In the genomic region with DNA sequence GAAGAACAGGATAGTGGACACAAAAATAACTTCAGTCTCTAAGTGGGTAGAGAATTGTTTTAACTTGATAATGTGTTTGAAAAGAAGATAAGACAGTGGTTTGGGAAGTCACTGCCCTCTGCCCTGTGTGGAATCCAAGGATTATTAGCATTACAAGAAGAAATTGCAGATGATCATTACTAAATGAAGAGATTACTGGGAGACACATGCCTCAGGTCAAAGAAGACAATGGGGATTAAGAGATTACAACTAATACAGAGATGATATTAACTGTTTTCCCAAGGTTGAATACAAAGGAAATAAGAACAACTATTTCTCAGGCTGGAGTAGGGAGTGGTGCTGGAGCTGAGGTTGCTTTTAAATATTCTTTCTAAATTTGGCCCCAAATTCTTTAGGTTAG, we compare ENCODE assay signal across 1 cellular context.
TF ChIP-seq lines count a peak whose summit lies in the region.

No MANE protein-coding gene starts in this region.

TF ChIP-seq in GM23338, 12 proteins besides CTCF, POLR2A, EP300 and RAD21 (continued from another document):
- TF ChIP-seq, protein P1, sequence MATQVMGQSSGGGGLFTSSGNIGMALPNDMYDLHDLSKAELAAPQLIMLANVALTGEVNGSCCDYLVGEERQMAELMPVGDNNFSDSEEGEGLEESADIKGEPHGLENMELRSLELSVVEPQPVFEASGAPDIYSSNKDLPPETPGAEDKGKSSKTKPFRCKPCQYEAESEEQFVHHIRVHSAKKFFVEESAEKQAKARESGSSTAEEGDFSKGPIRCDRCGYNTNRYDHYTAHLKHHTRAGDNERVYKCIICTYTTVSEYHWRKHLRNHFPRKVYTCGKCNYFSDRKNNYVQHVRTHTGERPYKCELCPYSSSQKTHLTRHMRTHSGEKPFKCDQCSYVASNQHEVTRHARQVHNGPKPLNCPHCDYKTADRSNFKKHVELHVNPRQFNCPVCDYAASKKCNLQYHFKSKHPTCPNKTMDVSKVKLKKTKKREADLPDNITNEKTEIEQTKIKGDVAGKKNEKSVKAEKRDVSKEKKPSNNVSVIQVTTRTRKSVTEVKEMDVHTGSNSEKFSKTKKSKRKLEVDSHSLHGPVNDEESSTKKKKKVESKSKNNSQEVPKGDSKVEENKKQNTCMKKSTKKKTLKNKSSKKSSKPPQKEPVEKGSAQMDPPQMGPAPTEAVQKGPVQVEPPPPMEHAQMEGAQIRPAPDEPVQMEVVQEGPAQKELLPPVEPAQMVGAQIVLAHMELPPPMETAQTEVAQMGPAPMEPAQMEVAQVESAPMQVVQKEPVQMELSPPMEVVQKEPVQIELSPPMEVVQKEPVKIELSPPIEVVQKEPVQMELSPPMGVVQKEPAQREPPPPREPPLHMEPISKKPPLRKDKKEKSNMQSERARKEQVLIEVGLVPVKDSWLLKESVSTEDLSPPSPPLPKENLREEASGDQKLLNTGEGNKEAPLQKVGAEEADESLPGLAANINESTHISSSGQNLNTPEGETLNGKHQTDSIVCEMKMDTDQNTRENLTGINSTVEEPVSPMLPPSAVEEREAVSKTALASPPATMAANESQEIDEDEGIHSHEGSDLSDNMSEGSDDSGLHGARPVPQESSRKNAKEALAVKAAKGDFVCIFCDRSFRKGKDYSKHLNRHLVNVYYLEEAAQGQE (IDR thresholded peaks at IDR 0.05; ENCODE audit: unreplicated experiment): no peak
- TF ChIP-seq ZNF114 (CRISPR knock-in tag; IDR thresholded peaks at IDR 0.05) (no peak), NANOG (IDR thresholded peaks at IDR 0.05; ENCODE audit: borderline replicate concordance) (no peak), CREB1 (CRISPR knock-in tag; IDR thresholded peaks at IDR 0.05; ENCODE audit: low read depth) (no peak), EZH2phosphoT487 (IDR thresholded peaks at IDR 0.05; ENCODE audit: unreplicated experiment) (no peak), EZH2 (IDR thresholded peaks at IDR 0.05; ENCODE audit: low read depth, unreplicated experiment) (no peak), POLR2AphosphoS5 (IDR thresholded peaks at IDR 0.05; ENCODE audit: low read depth) (no peak)
